Comparison of ENCODE assay signal across 21 cellular contexts in genomic region chr5:17434982-17435381, GRCh38.
DNase-seq lines count a peak whose midpoint lies in the region; ATAC-seq and TF ChIP-seq lines count a peak whose summit lies in the region.
"Had no signal": no experiment of that assay in that cellular context is flagged by ENCODE, and none has a peak within 500 bp of the region (broad histone marks: within the 10 kb centered on the region; RNA-seq: fewer than 3 reads in every experiment).

No MANE protein-coding gene starts in this region.

- no peak overlapping the region for H3K4me3 Mint-ChIP-seq in natural killer cell treated with Interleukin-12 subunit alpha and Interleukin-12 subunit beta and Interleukin-15 and Interleukin-18, amount 100 ng/mL, for 72 hours
- H3K4me3 Mint-ChIP-seq: activated CD8-positive, alpha-beta memory T cell treated with anti-CD3 and anti-CD28 coated beads, Interleukin-2, amount 10 ng/mL, durations not matched to agents 7 days and 5 days had no signal

- DNase-seq in substantia nigra (lab: John Stamatoyannopoulos, UW) (no peak), SW 1271 (lab: John Stamatoyannopoulos, UW) (no peak)
- DNase-seq in natural killer cell treated with Interleukin-12 subunit alpha and Interleukin-12 subunit beta and Interleukin-15 and Interleukin-18, amount 100 ng/mL, for 72 hours (ENCODE audit: low spot score): no peak
- DNase-seq in activated CD8-positive, alpha-beta memory T cell treated with anti-CD3 and anti-CD28 coated beads, Interleukin-2, amount 50 U/mL, for 4 hours: no peak
- DNase-seq: activated CD8-positive, alpha-beta memory T cell treated with anti-CD3 and anti-CD28 coated beads, Interleukin-2, amount 10 ng/mL, durations not matched to agents 7 days and 5 days; activated effector memory CD4-positive, alpha-beta T cell treated with Interleukin-2 at 50 U/mL for 16 hours; adrenal gland; dorsolateral prefrontal cortex; gastrocnemius medialis; mucosa of descending colon; Peyer's patch; right lobe of liver; T1000; uterus had no signal

- H3K36me3 Mint-ChIP-seq in natural killer cell treated with Interleukin-12 subunit alpha and Interleukin-12 subunit beta and Interleukin-15 and Interleukin-18, amount 100 ng/mL, for 72 hours: no peaks in the 10 kb centered on the region
- H3K36me3 Mint-ChIP-seq: activated CD8-positive, alpha-beta memory T cell treated with anti-CD3 and anti-CD28 coated beads, Interleukin-2, amount 10 ng/mL, durations not matched to agents 7 days and 5 days had no signal

- no peaks in the 10 kb centered on the region for H3K27me3 Mint-ChIP-seq in natural killer cell treated with Interleukin-12 subunit alpha and Interleukin-12 subunit beta and Interleukin-15 and Interleukin-18, amount 100 ng/mL, for 72 hours
- H3K27me3 Mint-ChIP-seq: activated CD8-positive, alpha-beta memory T cell treated with anti-CD3 and anti-CD28 coated beads, Interleukin-2, amount 10 ng/mL, durations not matched to agents 7 days and 5 days had no signal

- ATAC-seq in GM18505 (IDR thresholded peaks at IDR 0.05; ENCODE audit: unreplicated experiment): peak; percentile 48
- peak; percentile 66 for ATAC-seq in GM21381 (IDR thresholded peaks at IDR 0.05; ENCODE audit: unreplicated experiment)
- peak; percentile 59 for ATAC-seq in HG02870 (IDR thresholded peaks at IDR 0.05; ENCODE audit: unreplicated experiment)
- peak; percentile 58 for ATAC-seq in HG03469 (IDR thresholded peaks at IDR 0.05; ENCODE audit: unreplicated experiment)
- no peak for ATAC-seq in natural killer cell treated with Interleukin-12 subunit alpha and Interleukin-12 subunit beta and Interleukin-15 and Interleukin-18, amount 100 ng/mL, for 72 hours
- ATAC-seq: activated CD4-positive, CD25-positive, alpha-beta regulatory T cell treated with anti-CD3 and anti-CD28 coated beads, Interleukin-2, amount 50 U/mL, for 24 hours; activated CD8-positive, alpha-beta memory T cell treated with anti-CD3 and anti-CD28 coated beads, Interleukin-2, amount 10 ng/mL, durations not matched to agents 7 days and 5 days; gastrocnemius medialis; left lobe of liver; mucosa of descending colon had no signal

- peaks cover 0 to 4% of the 10 kb centered on the region in 2 donors for H3K4me1 Mint-ChIP-seq in natural killer cell treated with Interleukin-12 subunit alpha and Interleukin-12 subunit beta and Interleukin-15 and Interleukin-18, amount 100 ng/mL, for 72 hours (ENCODE audit: low read depth in 2 of 2)
- H3K4me1 Mint-ChIP-seq: activated CD8-positive, alpha-beta memory T cell treated with anti-CD3 and anti-CD28 coated beads, Interleukin-2, amount 10 ng/mL, durations not matched to agents 7 days and 5 days had no signal

- no peak for TF ChIP-seq POLR2A in GM18505 (IDR thresholded peaks at IDR 0.05; ENCODE audit: borderline replicate concordance, extremely low read depth, insufficient read depth, insufficient read length)

- no peak overlapping the region for H3K27ac Mint-ChIP-seq in natural killer cell treated with Interleukin-12 subunit alpha and Interleukin-12 subunit beta and Interleukin-15 and Interleukin-18, amount 100 ng/mL, for 72 hours
- H3K27ac Mint-ChIP-seq: activated CD8-positive, alpha-beta memory T cell treated with anti-CD3 and anti-CD28 coated beads, Interleukin-2, amount 10 ng/mL, durations not matched to agents 7 days and 5 days had no signal

- H3K27ac ChIP-seq in substantia nigra (ENCODE audit: low read depth, low read length, poor library complexity, severe bottlenecking): no peak overlapping the region
- H3K27ac ChIP-seq: adrenal gland, gastrocnemius medialis, Peyer's patch, SK-N-MC, uterus had no signal

- H3K9me3 Mint-ChIP-seq in natural killer cell treated with Interleukin-12 subunit alpha and Interleukin-12 subunit beta and Interleukin-15 and Interleukin-18, amount 100 ng/mL, for 72 hours: peaks cover 6% of the 10 kb centered on the region

Comparison
In these comparisons a context has a peak if more than half of its experiments do, and no peak if none do; other contexts are left out.
1. ATAC-seq: peak in GM18505 (single experiment), GM21381 (single experiment), HG02870 (single experiment) and HG03469 (single experiment); none in natural killer cell treated with Interleukin-12 subunit alpha and Interleukin-12 subunit beta and Interleukin-15 and Interleukin-18, amount 100 ng/mL, for 72 hours (0 of 2).